24 cellular contexts compared by ENCODE assay signal in the genomic region with DNA sequence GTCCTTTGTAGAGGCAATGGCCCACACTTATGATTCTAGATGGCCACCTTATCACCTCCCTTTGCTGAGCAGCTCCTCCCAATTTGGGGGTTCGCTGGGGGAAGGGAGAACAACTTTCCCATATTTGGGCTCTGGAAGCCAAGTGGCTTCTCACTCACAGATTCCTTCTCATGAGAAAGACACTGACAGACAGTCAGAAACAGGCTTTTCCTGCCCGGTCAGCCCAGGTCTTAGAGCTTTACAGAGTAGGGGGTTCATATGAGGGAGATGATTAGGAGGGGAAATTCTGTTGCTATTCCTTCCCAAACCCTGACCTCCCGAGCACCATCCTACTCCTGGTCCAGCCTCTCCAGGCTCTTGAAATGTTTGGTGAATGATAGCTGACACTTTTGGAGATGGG.
"Had no signal": no experiment of that assay in that cellular context is flagged by ENCODE, and none has a peak within 500 bp of the region (broad histone marks: within the 10 kb centered on the region; RNA-seq: fewer than 3 reads in every experiment).

No MANE protein-coding gene starts in this region.

- H3K79me2 ChIP-seq: parathyroid adenoma had no signal

- H3K4me3 ChIP-seq: neural progenitor cell, ovary, psoas muscle, right lobe of liver, sigmoid colon, stomach, thoracic aorta, thyroid gland, tibial nerve, upper lobe of left lung, vagina had no signal

- H3K9me3 ChIP-seq: ovary, psoas muscle, right lobe of liver, sigmoid colon, stomach, thoracic aorta, thyroid gland, tibial nerve, upper lobe of left lung, vagina had no signal

- H3K9ac ChIP-seq: neural progenitor cell, parathyroid adenoma had no signal

- DNase-seq: natural killer cell; occipital lobe; ovary; posterior cingulate gyrus; psoas muscle; right cardiac atrium; right lobe of liver; sigmoid colon; small intestine; stimulated activated CD4-positive, alpha-beta T cell treated with anti-CD3 and anti-CD28 coated beads, Interleukin-15, amount 100 ng/mL, for 24 hours; stimulated activated CD4-positive, alpha-beta T cell treated with anti-CD3 and anti-CD28 coated beads, Interleukin-2, amount 100 ng/mL, for 24 hours; stimulated activated CD4-positive, alpha-beta T cell treated with anti-CD3 and anti-CD28 coated beads, Interleukin-2, amount 100 ng/mL, for 48 hours; stimulated activated CD4-positive, alpha-beta T cell treated with anti-CD3 and anti-CD28 coated beads, Interleukin-4, amount 100 ng/mL, for 24 hours; stimulated activated naive B cell treated with anti-CD40 and anti-IgM and Interleukin-4, amounts not matched to agents 10 μg/mL and 1 μg/mL and 100 μg/mL, for 72 hours; stimulated activated naive CD4-positive, alpha-beta T cell treated with Interleukin-2 at 50 U/mL for 16 hours; stomach; thyroid gland; upper lobe of left lung had no signal

- H3K4me2 ChIP-seq: neural progenitor cell had no signal

- H2AFZ ChIP-seq: neural progenitor cell, parathyroid adenoma had no signal

- H3K36me3 ChIP-seq: neural progenitor cell, ovary, right lobe of liver, sigmoid colon, stomach, thoracic aorta, thyroid gland, tibial nerve, upper lobe of left lung, vagina had no signal

- H3K27me3 ChIP-seq: neural progenitor cell, ovary, right lobe of liver, sigmoid colon, thyroid gland, tibial nerve, upper lobe of left lung, vagina had no signal

- H3K4me1 ChIP-seq: neural progenitor cell, parathyroid adenoma, right lobe of liver, stomach, thyroid gland, tibial nerve, vagina had no signal

- H3K27ac ChIP-seq: neural progenitor cell, ovary, parathyroid adenoma, psoas muscle, right lobe of liver, sigmoid colon, stomach, thoracic aorta, thyroid gland, tibial nerve, upper lobe of left lung, vagina had no signal

- FAIRE-seq: small intestine, urothelium cell line had no signal
